In the genomic region with DNA sequence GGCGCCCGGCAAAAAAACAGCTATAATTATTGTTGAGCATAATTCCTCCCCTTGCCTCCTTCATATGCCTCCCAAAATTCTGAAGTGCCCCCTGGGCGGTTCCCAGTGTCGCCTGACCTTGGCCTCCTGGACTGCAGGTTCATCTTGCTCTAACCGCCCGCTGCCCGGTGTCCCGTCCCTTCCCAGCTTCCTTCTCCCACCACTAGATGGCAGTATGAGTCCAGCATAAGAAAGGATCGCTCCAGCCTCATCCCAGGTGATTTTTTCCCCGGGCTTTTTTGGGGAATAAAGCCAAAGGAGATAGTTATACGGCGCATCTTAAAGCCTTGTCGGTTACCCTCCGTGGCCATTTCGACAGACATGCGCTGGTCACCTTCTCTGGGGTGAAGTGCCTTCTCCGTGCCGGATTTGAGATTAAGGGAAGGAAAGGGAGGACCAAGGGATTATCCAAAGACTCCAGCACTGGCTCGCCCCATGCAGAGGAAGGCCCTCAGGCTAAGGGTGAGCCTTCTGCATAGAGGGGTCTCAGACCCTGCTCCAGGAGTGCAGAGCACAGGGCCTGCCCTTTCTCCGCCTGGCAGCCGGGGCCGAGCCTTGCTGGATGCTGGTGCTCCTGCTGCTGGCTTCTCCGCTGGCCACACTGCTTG, we compare ENCODE assay signal across 8 cellular contexts. TPM values are rescaled to one million over a fixed set of nuclear protein-coding genes. Genes with fewer than 3 reads are reported as not detected.
DNase-seq lines count a peak whose midpoint lies in the region; ATAC-seq and TF ChIP-seq lines count a peak whose summit lies in the region.

No MANE protein-coding gene starts in this region.

- H3K36me3 ChIP-seq in iPS-18a (ENCODE audit: control insufficient read depth, low read depth, low read length) = no peaks in the 10 kb centered on the region

- POLR2A ChIA-PET in AG04449 (lab: Yijun Ruan, JAX) = no interaction called here

- H3K27ac ChIP-seq in iPS-18a (ENCODE audit: low read length) = no peak overlapping the region

- H3K9ac ChIP-seq in iPS-18a (ENCODE audit: low read length) = no peak overlapping the region

- CTCF ChIA-PET in AG04449 (lab: Yijun Ruan, JAX) = interaction anchor here (0.6 to 8.5 kb wide), 61 partner anchors 9 to 1731 kb away, joined by 3 to 211 read pairs (median 4); a partner anchor contains a TSS

- peaks cover 20% of the 10 kb centered on the region for H3K4me1 Mint-ChIP-seq in brain

- H3K4me3 Mint-ChIP-seq in brain = peak overlapping the region; percentile 62 to 81 (median 75)

- no peaks in the 10 kb centered on the region for H3K36me3 Mint-ChIP-seq in brain

- TF ChIP-seq CTCF in AG04449 (IDR thresholded peaks at IDR 0.05; ENCODE audit: insufficient read depth, low read length, missing control alignments) = peak; percentile 79
- peak; percentile 98 for TF ChIP-seq CTCF in brain (conservative IDR thresholded peaks at IDR 0.05)

- H3K4me1 ChIP-seq in iPS-18a (ENCODE audit: control insufficient read depth, low read depth, low read length) = no peaks in the 10 kb centered on the region

- H3K4me3 ChIP-seq in AG04449 (ENCODE audit: low read depth, low read length) (no peak overlapping the region; the same call in 1 of the 2 replicates), iPS-18a (ENCODE audit: low read length) (peak overlapping the region; percentile 8)

- DNase-seq in AG04449 (ENCODE audit: low read depth, low spot score) (no peak), NCI-H1930 (lab: John Stamatoyannopoulos, UW) (peak; percentile 41 to 56), UCSD-AML1 (lab: John Stamatoyannopoulos, UW; ENCODE audit: unreplicated experiment) (peak; percentile 50)
- peak; percentile 46 for DNase-seq in stimulated activated CD4-positive, alpha-beta T cell treated with anti-CD3 and anti-CD28 coated beads, Interleukin-12 subunit alpha, Interleukin-12 subunit beta, amount 100 ng/mL, for 4 hours

- peak; percentile 68 for ATAC-seq in GM18907 (IDR thresholded peaks at IDR 0.05; ENCODE audit: unreplicated experiment)
- ATAC-seq in HG02870 (IDR thresholded peaks at IDR 0.05; ENCODE audit: unreplicated experiment) = no peak

- H3K9me3 Mint-ChIP-seq in brain = peaks cover 0 to 5% (median 0%) of the 10 kb centered on the region in 5 experiments

- peak overlapping the region in 1 of 5 experiments; percentile 10 for H3K27ac Mint-ChIP-seq in brain

- H3K27me3 Mint-ChIP-seq in brain = peaks cover 24% of the 10 kb centered on the region

- no peaks in the 10 kb centered on the region for H3K9me3 ChIP-seq in iPS-18a (ENCODE audit: control insufficient read depth, low read depth, low read length)

- H3K27me3 ChIP-seq in iPS-18a (ENCODE audit: control insufficient read depth, insufficient read depth, low read length) = peaks cover 5% of the 10 kb centered on the region

RNA-seq across cellular contexts. Expression of a gene that starts 45.8 kb away (rescaled TPM):
- polyA plus RNA-seq in brain (ENCODE audit: insufficient read depth, low read depth, low replicate concordance) = 96.7 TPM
